8 cellular contexts compared by ENCODE assay signal in genomic region chr15:63348392-63348791, GRCh38. TPM values are rescaled to one million over a fixed set of nuclear protein-coding genes. Genes with fewer than 3 reads are reported as not detected.
DNase-seq lines count a peak whose midpoint lies in the region; ATAC-seq and TF ChIP-seq lines count a peak whose summit lies in the region.

No MANE protein-coding gene starts in this region.

- CTCF ChIA-PET in activated CD4-positive, alpha-beta T cell treated with anti-CD3 and anti-CD28 coated beads, Interleukin-2, amount 10 ng/mL, durations not matched to agents 7 days and 5 days (lab: Charles Lee): interaction anchor here (1.2 to 2.3 kb wide), 3 partner anchors 9 to 17 kb away, joined by 3 to 5 read pairs (median 5); no protein-coding TSS in a partner anchor

- POLR2A ChIA-PET in activated CD4-positive, alpha-beta T cell treated with anti-CD3 and anti-CD28 coated beads, Interleukin-2, amount 10 ng/mL, durations not matched to agents 7 days and 5 days (lab: Charles Lee): no interaction called here

- no peak overlapping the region for H3K4me3 ChIP-seq in cardiac fibroblast (replicated peaks in 1 of 2; ENCODE audit: low read depth in 2 of 2, low read length in 2 of 2)

- H3K27me3 Mint-ChIP-seq in activated CD4-positive, alpha-beta T cell treated with anti-CD3 and anti-CD28 coated beads, Interleukin-2, amount 10 ng/mL, durations not matched to agents 7 days and 5 days: peaks cover 7% of the 10 kb centered on the region

- H3K36me3 Mint-ChIP-seq in activated CD4-positive, alpha-beta T cell treated with anti-CD3 and anti-CD28 coated beads, Interleukin-2, amount 10 ng/mL, durations not matched to agents 7 days and 5 days (ENCODE audit: low read depth): no peaks in the 10 kb centered on the region

- no peak overlapping the region for H3K27ac Mint-ChIP-seq in activated CD4-positive, alpha-beta T cell treated with anti-CD3 and anti-CD28 coated beads, Interleukin-2, amount 10 ng/mL, durations not matched to agents 7 days and 5 days

- no peak for TF ChIP-seq CTCF in cardiac fibroblast (IDR thresholded peaks at IDR 0.05; ENCODE audit: low read depth, low read length)

- H3K4me1 Mint-ChIP-seq in activated CD4-positive, alpha-beta T cell treated with anti-CD3 and anti-CD28 coated beads, Interleukin-2, amount 10 ng/mL, durations not matched to agents 7 days and 5 days: no peaks in the 10 kb centered on the region

- H3K4me3 Mint-ChIP-seq in activated CD4-positive, alpha-beta T cell treated with anti-CD3 and anti-CD28 coated beads, Interleukin-2, amount 10 ng/mL, durations not matched to agents 7 days and 5 days: no peak overlapping the region

- H3K9me3 Mint-ChIP-seq in activated CD4-positive, alpha-beta T cell treated with anti-CD3 and anti-CD28 coated beads, Interleukin-2, amount 10 ng/mL, durations not matched to agents 7 days and 5 days: no peaks in the 10 kb centered on the region

- ATAC-seq in HG03439 (IDR thresholded peaks at IDR 0.05; ENCODE audit: unreplicated experiment) (no peak), HG02870 (IDR thresholded peaks at IDR 0.05; ENCODE audit: unreplicated experiment) (no peak), HG03159 (IDR thresholded peaks at IDR 0.05; ENCODE audit: unreplicated experiment) (no peak)

- DNase-seq in AG20443 (ENCODE audit: low spot score) (peak; percentile 81), NCI-H1105 treated with DMSO at 0.1 percent for 48 hours (lab: John Stamatoyannopoulos, UW) (peak; percentile 60), cardiac fibroblast (ENCODE audit: low read depth in 2 of 2) (peak; percentile 83 to 87), lung microvascular endothelial cell (ENCODE audit: low read depth in 2 of 2) (peak; percentile 70 to 71)
- no peak for DNase-seq in activated CD4-positive, alpha-beta T cell treated with anti-CD3 and anti-CD28 coated beads, Interleukin-2, amount 10 ng/mL, durations not matched to agents 7 days and 5 days

RNA-seq across cellular contexts. Expression of gene CA12, which starts 33.3 kb away (rescaled TPM):
- 0.22 and 0.40 TPM in 2 replicates for total RNA-seq in lung microvascular endothelial cell
- total RNA-seq in activated CD4-positive, alpha-beta T cell treated with anti-CD3 and anti-CD28 coated beads, Interleukin-2, amount 10 ng/mL, durations not matched to agents 7 days and 5 days: not detected
